In the genomic region with DNA sequence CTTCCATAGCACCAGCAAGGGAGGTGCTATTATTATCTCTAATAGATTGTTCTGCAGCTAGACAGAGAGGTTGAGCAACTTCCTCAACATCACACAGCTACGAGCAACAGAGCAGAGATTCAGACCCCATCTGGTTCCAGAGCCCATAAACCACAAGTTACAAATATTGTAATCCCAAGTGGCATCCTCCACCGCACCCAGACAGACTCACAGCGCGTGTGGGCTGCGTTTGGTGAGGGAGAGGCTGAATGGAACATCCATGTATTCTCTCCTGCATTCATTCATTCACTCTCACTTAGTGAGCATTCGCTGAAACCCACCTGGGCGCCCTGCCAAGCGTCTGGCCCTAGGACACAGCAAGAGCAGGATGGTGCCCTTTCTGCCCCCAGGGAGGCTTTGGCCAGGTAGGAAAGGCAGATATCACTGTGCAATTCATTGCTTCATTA, we compare ENCODE assay signal across 8 cellular contexts. TPM values are rescaled to one million over a fixed set of nuclear protein-coding genes. Genes with fewer than 3 reads are reported as not detected.
DNase-seq lines count a peak whose midpoint lies in the region; ATAC-seq and TF ChIP-seq lines count a peak whose summit lies in the region.

No MANE protein-coding gene starts in this region.

- H3K4me1 ChIP-seq in SJSA1 (replicated peaks) (peaks cover 56% of the 10 kb centered on the region), ascending aorta (peaks cover 3 to 22% of the 10 kb centered on the region in 2 donors)

- peak overlapping the region; percentile 87 for H3K27ac Mint-ChIP-seq in activated CD4-positive, alpha-beta T cell treated with anti-CD3 and anti-CD28 coated beads, Interleukin-2, amount 10 ng/mL, durations not matched to agents 24 days and 14 days
- no peak overlapping the region for H3K27ac Mint-ChIP-seq in stimulated activated naive CD8-positive, alpha-beta T cell treated with anti-CD3 and anti-CD28 coated beads, Interleukin-15, amount 100 ng/mL, for 72 hours

- no peaks in the 10 kb centered on the region for H3K27me3 Mint-ChIP-seq in activated CD4-positive, alpha-beta T cell treated with anti-CD3 and anti-CD28 coated beads, Interleukin-2, amount 10 ng/mL, durations not matched to agents 24 days and 14 days
- H3K27me3 Mint-ChIP-seq in stimulated activated naive CD8-positive, alpha-beta T cell treated with anti-CD3 and anti-CD28 coated beads, Interleukin-15, amount 100 ng/mL, for 72 hours, result no peaks in the 10 kb centered on the region

- H3K9me3 ChIP-seq in SJSA1 (replicated peaks), result no peaks in the 10 kb centered on the region
- no peaks in the 10 kb centered on the region for H3K9me3 ChIP-seq in ascending aorta

- no peaks in the 10 kb centered on the region for H3K9me3 Mint-ChIP-seq in activated CD4-positive, alpha-beta T cell treated with anti-CD3 and anti-CD28 coated beads, Interleukin-2, amount 10 ng/mL, durations not matched to agents 24 days and 14 days
- no peaks in the 10 kb centered on the region for H3K9me3 Mint-ChIP-seq in stimulated activated naive CD8-positive, alpha-beta T cell treated with anti-CD3 and anti-CD28 coated beads, Interleukin-15, amount 100 ng/mL, for 72 hours

- intact Hi-C loops in activated CD4-positive, alpha-beta T cell treated with anti-CD3 and anti-CD28 coated beads, Interleukin-2, amount 10 ng/mL, durations not matched to agents 24 days and 14 days (cut with micrococcal nuclease), result loop anchor here (2.0 kb wide), 1 partner anchor 16 kb away; no protein-coding TSS in a partner anchor
- intact Hi-C loops in ascending aorta (cut with DNase I), result no loop called here

- peaks cover 47% of the 10 kb centered on the region for H3K4me1 Mint-ChIP-seq in activated CD4-positive, alpha-beta T cell treated with anti-CD3 and anti-CD28 coated beads, Interleukin-2, amount 10 ng/mL, durations not matched to agents 24 days and 14 days
- H3K4me1 Mint-ChIP-seq in stimulated activated naive CD8-positive, alpha-beta T cell treated with anti-CD3 and anti-CD28 coated beads, Interleukin-15, amount 100 ng/mL, for 72 hours, result peaks cover 72% of the 10 kb centered on the region

- no peak for DNase-seq in activated CD4-positive, alpha-beta T cell treated with anti-CD3 and anti-CD28 coated beads, Interleukin-2, amount 10 ng/mL, durations not matched to agents 24 days and 14 days
- no peak for DNase-seq in activated CD4-positive, alpha-beta T cell treated with anti-CD3 and anti-CD28 coated beads for 48 hours
- DNase-seq in SJSA1 (ENCODE audit: low read depth in 1 of 2, low spot score in 2 of 2) (peak; percentile 77 to 79), fibroblast of villous mesenchyme (ENCODE audit: low read depth) (peak; percentile 95), ascending aorta (ENCODE audit: low spot score in 2 of 2) (no peak), cerebellar cortex (ENCODE audit: low spot score) (no peak)
- no peak for DNase-seq in stimulated activated naive CD8-positive, alpha-beta T cell treated with anti-CD3 and anti-CD28 coated beads, Interleukin-15, amount 100 ng/mL, for 72 hours

- H3K27ac ChIP-seq in SJSA1, result peak overlapping the region; percentile 53
- H3K27ac ChIP-seq in ascending aorta, result no peak overlapping the region

- H3K36me3 ChIP-seq in SJSA1 (no peaks in the 10 kb centered on the region), ascending aorta (no peaks in the 10 kb centered on the region)

- H3K36me3 Mint-ChIP-seq in activated CD4-positive, alpha-beta T cell treated with anti-CD3 and anti-CD28 coated beads, Interleukin-2, amount 10 ng/mL, durations not matched to agents 24 days and 14 days (ENCODE audit: low read depth), result no peaks in the 10 kb centered on the region

- H3K4me3 ChIP-seq in SJSA1 (no peak overlapping the region), fibroblast of villous mesenchyme (ENCODE audit: low read depth, low read length) (no peak overlapping the region), ascending aorta (no peak overlapping the region)

- H3K4me3 Mint-ChIP-seq in activated CD4-positive, alpha-beta T cell treated with anti-CD3 and anti-CD28 coated beads, Interleukin-2, amount 10 ng/mL, durations not matched to agents 24 days and 14 days, result peak overlapping the region; percentile 42
- no peak overlapping the region for H3K4me3 Mint-ChIP-seq in stimulated activated naive CD8-positive, alpha-beta T cell treated with anti-CD3 and anti-CD28 coated beads, Interleukin-15, amount 100 ng/mL, for 72 hours

- ATAC-seq in stimulated activated naive CD8-positive, alpha-beta T cell treated with anti-CD3 and anti-CD28 coated beads, Interleukin-15, amount 100 ng/mL, for 72 hours, result peak; percentile 19
- ATAC-seq in HG03139 (IDR thresholded peaks at IDR 0.05; ENCODE audit: unreplicated experiment), result no peak

- H3K27me3 ChIP-seq in SJSA1 (replicated peaks) (no peaks in the 10 kb centered on the region), ascending aorta (no peaks in the 10 kb centered on the region)

- TF ChIP-seq CTCF in fibroblast of villous mesenchyme (IDR thresholded peaks at IDR 0.05; ENCODE audit: insufficient read depth, low read depth, low read length) (no peak), ascending aorta (IDR thresholded peaks at IDR 0.05) (no peak)

RNA-seq across cellular contexts. Expression of a gene that starts 33.5 kb away (rescaled TPM):
- 509 and 511 TPM in 2 replicates for total RNA-seq in activated CD4-positive, alpha-beta T cell treated with anti-CD3 and anti-CD28 coated beads, Interleukin-2, amount 10 ng/mL, durations not matched to agents 24 days and 14 days
- total RNA-seq in SJSA1 (2014; rRNA removed; shearing (Covaris generic)), result 1.4 and 5.5 TPM in 2 replicates
- total RNA-seq in fibroblast of villous mesenchyme (7.4 and 7.8 TPM in 2 replicates), ascending aorta (not detected)

RNA-seq across cellular contexts. Expression of a gene that starts 53.6 kb away (rescaled TPM):
- 61.0 and 62.8 TPM in 2 replicates for total RNA-seq in activated CD4-positive, alpha-beta T cell treated with anti-CD3 and anti-CD28 coated beads, Interleukin-2, amount 10 ng/mL, durations not matched to agents 24 days and 14 days
- not detected in 2 replicates for total RNA-seq in SJSA1 (2014; rRNA removed; shearing (Covaris generic))
- 0.43 TPM in 1 of 2 replicates, not detected in the other for total RNA-seq in fibroblast of villous mesenchyme
- not detected for total RNA-seq in ascending aorta

Comparison
In these comparisons a context has a peak if more than half of its experiments do, and no peak if none do; other contexts are left out.
1. DNase-seq: peak in SJSA1 (2 of 2) and fibroblast of villous mesenchyme (single experiment); none in activated CD4-positive, alpha-beta T cell treated with anti-CD3 and anti-CD28 coated beads, Interleukin-2, amount 10 ng/mL, durations not matched to agents 24 days and 14 days (single experiment), activated CD4-positive, alpha-beta T cell treated with anti-CD3 and anti-CD28 coated beads for 48 hours (single experiment), stimulated activated naive CD8-positive, alpha-beta T cell treated with anti-CD3 and anti-CD28 coated beads, Interleukin-15, amount 100 ng/mL, for 72 hours (0 of 2), ascending aorta (0 of 2) and cerebellar cortex (single experiment).
2. RNA of a gene that starts 33.5 kb away (total RNA-seq): 509 to 511 TPM in activated CD4-positive, alpha-beta T cell treated with anti-CD3 and anti-CD28 coated beads, Interleukin-2, amount 10 ng/mL, durations not matched to agents 24 days and 14 days; 7.4 to 7.8 TPM in fibroblast of villous mesenchyme, 1.4 to 5.5 TPM in SJSA1 and not detected in ascending aorta (single experiment); every median in the first group is over 10 times any median in the second.
3. RNA of a gene that starts 53.6 kb away (total RNA-seq): 61.0 to 62.8 TPM in activated CD4-positive, alpha-beta T cell treated with anti-CD3 and anti-CD28 coated beads, Interleukin-2, amount 10 ng/mL, durations not matched to agents 24 days and 14 days; 0.43 TPM in fibroblast of villous mesenchyme, not detected in ascending aorta (single experiment) and not detected in SJSA1; every median in the first group is over 10 times any median in the second.